Comparison of ENCODE assay signal across 8 cellular contexts in genomic region chr4:84503495-84504437, GRCh38. TPM values are rescaled to one million over a fixed set of nuclear protein-coding genes. Genes with fewer than 3 reads are reported as not detected.
A peak's percentile ranks its signal among the peaks of the same experiment; 100 is the strongest.
DNase-seq lines count a peak whose midpoint lies in the region; ATAC-seq, FAIRE-seq and TF ChIP-seq lines count a peak whose summit lies in the region.

No MANE protein-coding gene starts in this region.

- no peak overlapping the region for H3K27ac Mint-ChIP-seq in activated CD8-positive, alpha-beta T cell treated with anti-CD3 and anti-CD28 coated beads for 36 hours
- no peak overlapping the region for H3K27ac Mint-ChIP-seq in activated CD4-positive, alpha-beta memory T cell treated with anti-CD3 and anti-CD28 coated beads for 36 hours

- H3K36me3 ChIP-seq in heart right ventricle (no peaks in the 10 kb centered on the region), small intestine (ENCODE audit: control insufficient read depth in 2 of 2, insufficient read depth in 2 of 2, low read length in 2 of 2) (no peaks in the 10 kb centered on the region)

- peak; percentile 71 for DNase-seq in D341Med (ENCODE audit: low spot score)
- peak; percentile 36 for DNase-seq in NCI-H2171 (lab: John Stamatoyannopoulos, UW)
- peak; percentile 43 for DNase-seq in activated CD8-positive, alpha-beta T cell treated with anti-CD3 and anti-CD28 coated beads for 36 hours
- peak in 1 of 2 donors; percentile 23 for DNase-seq in heart right ventricle
- peak; percentile 69 for DNase-seq in small intestine
- no peak for DNase-seq in activated CD4-positive, alpha-beta memory T cell treated with anti-CD3 and anti-CD28 coated beads for 36 hours

- POLR2A ChIA-PET in activated CD8-positive, alpha-beta T cell treated with anti-CD3 and anti-CD28 coated beads for 36 hours (lab: Charles Lee), result no interaction called here
- POLR2A ChIA-PET in activated CD4-positive, alpha-beta memory T cell treated with anti-CD3 and anti-CD28 coated beads for 36 hours (lab: Charles Lee), result no interaction called here

- 6 to 7% methylated on average over 19 of the region's 19 CpGs for WGBS in heart right ventricle, 2 donors
- 7% methylated on average over 19 of the region's 19 CpGs for WGBS in small intestine, 3 donors

- FAIRE-seq in small intestine (lab: Jason Lieb, UNC), result no peak

- peaks cover 10% of the 10 kb centered on the region for H3K36me3 Mint-ChIP-seq in activated CD8-positive, alpha-beta T cell treated with anti-CD3 and anti-CD28 coated beads for 36 hours (ENCODE audit: low read depth)
- peaks cover 4% of the 10 kb centered on the region for H3K36me3 Mint-ChIP-seq in activated CD4-positive, alpha-beta memory T cell treated with anti-CD3 and anti-CD28 coated beads for 36 hours

- peaks cover 3% of the 10 kb centered on the region for H3K4me1 Mint-ChIP-seq in activated CD8-positive, alpha-beta T cell treated with anti-CD3 and anti-CD28 coated beads for 36 hours (ENCODE audit: low read depth)
- H3K4me1 Mint-ChIP-seq in activated CD4-positive, alpha-beta memory T cell treated with anti-CD3 and anti-CD28 coated beads for 36 hours (ENCODE audit: low read depth), result peaks cover 3% of the 10 kb centered on the region

- no peak overlapping the region for H3K4me3 Mint-ChIP-seq in activated CD8-positive, alpha-beta T cell treated with anti-CD3 and anti-CD28 coated beads for 36 hours
- no peak overlapping the region for H3K4me3 Mint-ChIP-seq in activated CD4-positive, alpha-beta memory T cell treated with anti-CD3 and anti-CD28 coated beads for 36 hours

- H3K4me1 ChIP-seq in heart right ventricle (peaks cover under 1 to 16% (median 12%) of the 10 kb centered on the region in 9 donors), small intestine (ENCODE audit: control insufficient read depth in 2 of 2, insufficient read depth in 1 of 2, low read depth in 1 of 2, low read length in 1 of 2) (peaks cover 0 to 8% of the 10 kb centered on the region in 2 donors)

- H3K9me3 Mint-ChIP-seq in activated CD8-positive, alpha-beta T cell treated with anti-CD3 and anti-CD28 coated beads for 36 hours, result no peaks in the 10 kb centered on the region
- no peaks in the 10 kb centered on the region for H3K9me3 Mint-ChIP-seq in activated CD4-positive, alpha-beta memory T cell treated with anti-CD3 and anti-CD28 coated beads for 36 hours

- CTCF ChIA-PET in activated CD8-positive, alpha-beta T cell treated with anti-CD3 and anti-CD28 coated beads for 36 hours (lab: Charles Lee), result interaction anchor here (0.6 to 1.0 kb wide), 4 partner anchors 13 to 858 kb away, joined by 3 to 10 read pairs (median 4); no protein-coding TSS in a partner anchor
- CTCF ChIA-PET in activated CD4-positive, alpha-beta memory T cell treated with anti-CD3 and anti-CD28 coated beads for 36 hours (lab: Charles Lee), result interaction anchor here (0.6 to 1.9 kb wide), 3 partner anchors 13 to 859 kb away, joined by 3 to 8 read pairs (median 3); no protein-coding TSS in a partner anchor

- H3K27me3 ChIP-seq in heart right ventricle (peaks cover 31 to 100% (median 100%) of the 10 kb centered on the region in 7 donors), small intestine (ENCODE audit: control insufficient read depth in 2 of 2, insufficient read depth in 2 of 2, low read length in 2 of 2) (peaks cover 6 to 38% of the 10 kb centered on the region in 2 donors)

- H3K27ac ChIP-seq in heart right ventricle (no peak overlapping the region), small intestine (ENCODE audit: low read depth in 1 of 2, low read length in 1 of 2) (no peak overlapping the region)

- H3K27me3 Mint-ChIP-seq in activated CD8-positive, alpha-beta T cell treated with anti-CD3 and anti-CD28 coated beads for 36 hours, result peaks cover 67% of the 10 kb centered on the region
- peaks cover 79% of the 10 kb centered on the region for H3K27me3 Mint-ChIP-seq in activated CD4-positive, alpha-beta memory T cell treated with anti-CD3 and anti-CD28 coated beads for 36 hours

- TF ChIP-seq CTCF in activated CD8-positive, alpha-beta T cell treated with anti-CD3 and anti-CD28 coated beads for 36 hours (IDR thresholded peaks at IDR 0.05), result peak; percentile 66
- peak in 8 of 9 donors; percentile 15 to 71 (median 60) for TF ChIP-seq CTCF in heart right ventricle (IDR thresholded peaks at IDR 0.05)

- H3K4me3 ChIP-seq in heart right ventricle (no peak overlapping the region), small intestine (ENCODE audit: low read depth in 1 of 2, low read length in 2 of 2) (no peak overlapping the region)

- ATAC-seq in GM19035 (IDR thresholded peaks at IDR 0.05; ENCODE audit: unreplicated experiment) (peak; percentile 86), HG03135 (IDR thresholded peaks at IDR 0.05; ENCODE audit: unreplicated experiment) (peak; percentile 81), heart right ventricle (peak in 6 of 8 donors; percentile 58 to 80 (median 70))
- peak; percentile 65 for ATAC-seq in activated CD8-positive, alpha-beta T cell treated with anti-CD3 and anti-CD28 coated beads for 36 hours

- H3K9me3 ChIP-seq in heart right ventricle, result no peaks in the 10 kb centered on the region
- H3K9me3 ChIP-seq in small intestine (ENCODE audit: control insufficient read depth, low read depth), result no peaks in the 10 kb centered on the region

- intact Hi-C loops in activated CD8-positive, alpha-beta T cell treated with anti-CD3 and anti-CD28 coated beads for 36 hours (cut with micrococcal nuclease), result no loop called here
- intact Hi-C loops in heart right ventricle (cut with DNase I), result loop anchor here in 8 of 10 donors (5.0 to 10.0 kb wide), 4 partner anchors 729 to 859 kb away; no protein-coding TSS in a partner anchor
- intact Hi-C loops in activated CD4-positive, alpha-beta memory T cell treated with anti-CD3 and anti-CD28 coated beads for 36 hours (cut with micrococcal nuclease), result loop anchor here (1.0 kb wide), 1 partner anchor 859 kb away; no protein-coding TSS in a partner anchor

RNA-seq across cellular contexts. Expression of gene NKX6-1, which starts 4.7 kb away (rescaled TPM):
- not detected for total RNA-seq in activated CD8-positive, alpha-beta T cell treated with anti-CD3 and anti-CD28 coated beads for 36 hours
- total RNA-seq in heart right ventricle, result not detected
- polyA plus RNA-seq in heart right ventricle (not detected), small intestine (not detected)
- total RNA-seq in activated CD4-positive, alpha-beta memory T cell treated with anti-CD3 and anti-CD28 coated beads for 36 hours, result not detected
